In the genomic region with DNA sequence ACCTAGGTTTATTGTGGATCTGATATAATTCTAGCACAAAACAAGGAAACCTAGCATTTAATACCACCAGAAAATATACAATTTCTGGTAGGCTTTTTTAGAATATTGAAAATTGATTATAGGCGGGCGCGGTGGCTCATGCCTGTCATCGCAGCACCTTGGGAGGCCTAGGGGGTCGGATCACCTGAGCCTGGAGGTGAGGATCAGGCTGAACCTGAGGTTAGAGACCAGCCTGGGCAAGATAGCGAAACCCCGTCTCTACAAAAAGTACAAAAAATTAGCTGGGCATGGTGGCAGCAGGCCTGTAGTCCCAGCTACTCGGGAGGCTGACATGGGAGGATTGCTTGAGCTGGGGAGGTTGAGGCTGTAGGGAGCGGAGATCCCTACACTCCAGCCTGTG, we compare ENCODE assay signal across 8 cellular contexts. TPM values are rescaled to one million over a fixed set of nuclear protein-coding genes. Genes with fewer than 3 reads are reported as not detected.
DNase-seq lines count a peak whose midpoint lies in the region; ATAC-seq, FAIRE-seq and TF ChIP-seq lines count a peak whose summit lies in the region.

No MANE protein-coding gene starts in this region.

- H3K9me3 ChIP-seq in GM12878 (replicated peaks; ENCODE audit: control insufficient read depth, insufficient read depth, low read length), result no peaks in the 10 kb centered on the region
- H3K9me3 ChIP-seq in lung (ENCODE audit: control insufficient read depth in 2 of 2, insufficient read depth in 1 of 2, low read length in 1 of 2), result no peaks in the 10 kb centered on the region
- no peaks in the 10 kb centered on the region for H3K9me3 ChIP-seq in upper lobe of right lung

- in situ Hi-C loops in GM12878 (cut with MboI), result no loop called here

- H3K27ac Mint-ChIP-seq in activated naive CD4-positive, alpha-beta T cell treated with anti-CD3 and anti-CD28 coated beads, Interleukin-2, amount 50 U/mL, for 24 hours, result peak overlapping the region; percentile 100

- ATAC-seq in GM12878 (peak; percentile 1; the same call in 1 of the 3 replicates), lung (ENCODE audit: insufficient read depth, low FRiP score) (no peak), upper lobe of right lung (no peak)

- TF ChIP-seq CTCF in GM12878 (IDR thresholded peaks at IDR 0.05 in 2 of 3, conservative IDR thresholded peaks at IDR 0.05 in 1 of 3; ENCODE audit: control insufficient read depth in 2 of 3, extremely low read depth in 1 of 3, insufficient read depth in 1 of 3, low read depth in 3 of 3, low read length in 3 of 3) (no peak), lung (IDR thresholded peaks at IDR 0.05; ENCODE audit: control extremely low read depth, extremely low read depth) (no peak), upper lobe of right lung (IDR thresholded peaks at IDR 0.05) (no peak)

- TF ChIP-seq RAD21 in GM12878 (IDR thresholded peaks at IDR 0.05; ENCODE audit: insufficient read depth, low read depth, low read length), result no peak

- H3K4me1 ChIP-seq in GM12878 (ENCODE audit: control insufficient read depth, insufficient read depth, low read length) (peaks cover 7% of the 10 kb centered on the region; the same call in 1 of the 2 replicates), lung (ENCODE audit: control insufficient read depth in 2 of 2, insufficient read depth in 2 of 2, low read length in 2 of 2) (peaks cover 6 to 9% of the 10 kb centered on the region in 2 donors), upper lobe of right lung (peaks cover 28% of the 10 kb centered on the region)

- peak overlapping the region; percentile 90 for H2AFZ ChIP-seq in GM12878 (ENCODE audit: control insufficient read depth, low read depth, low read length)

- no peak for TF ChIP-seq POLR2A in GM12878 (IDR thresholded peaks at IDR 0.05; ENCODE audit: low read depth, low read length)

- no peak for TF ChIP-seq EP300 in GM12878 (IDR thresholded peaks at IDR 0.05; ENCODE audit: borderline replicate concordance in 1 of 2, control insufficient read depth in 1 of 2, low read depth in 2 of 2, low read length in 2 of 2)

- peaks cover 8% of the 10 kb centered on the region for H3K36me3 Mint-ChIP-seq in activated naive CD4-positive, alpha-beta T cell treated with anti-CD3 and anti-CD28 coated beads, Interleukin-2, amount 50 U/mL, for 24 hours

- SMC1A ChIA-PET in GM12878 (lab: Charles Lee; ENCODE audit: uncharacterized antibody, unreplicated experiment), result interaction anchor here (0.8 to 1.5 kb wide), 7 partner anchors 13 to 296 kb away, joined by 3 to 4 read pairs (median 4); no protein-coding TSS in a partner anchor

- RAD21 ChIA-PET in GM12878 (lab: Charles Lee; ENCODE audit: unreplicated experiment), result interaction anchor here (0.7 to 1.2 kb wide), 3 partner anchors 15 to 30 kb away, joined by 3 to 4 read pairs (median 3); no protein-coding TSS in a partner anchor

- CTCF ChIA-PET in GM12878 (lab: Yijun Ruan, JAX), result interaction anchor here (0.7 to 1.3 kb wide), 3 partner anchors 22 to 88 kb away, joined by 3 to 5 read pairs (median 5); no protein-coding TSS in a partner anchor

- no peaks in the 10 kb centered on the region for H3K27me3 Mint-ChIP-seq in activated naive CD4-positive, alpha-beta T cell treated with anti-CD3 and anti-CD28 coated beads, Interleukin-2, amount 50 U/mL, for 24 hours

- H3K27me3 ChIP-seq in GM12878 (replicated peaks in 1 of 2; ENCODE audit: control insufficient read depth in 2 of 2, insufficient read depth in 2 of 2, low read length in 1 of 2) (no peaks in the 10 kb centered on the region), lung (ENCODE audit: control insufficient read depth, insufficient read depth) (no peaks in the 10 kb centered on the region), upper lobe of right lung (no peaks in the 10 kb centered on the region)

- peak overlapping the region; percentile 96 for H3K9ac ChIP-seq in GM12878 (ENCODE audit: control insufficient read depth, insufficient read depth, low read length)

- POLR2A ChIA-PET in GM12878 (lab: Charles Lee), result interaction anchor here (0.5 to 1.0 kb wide), 3 partner anchors 15 to 1242 kb away, joined by 3 read pairs; no protein-coding TSS in a partner anchor

- peaks cover 42% of the 10 kb centered on the region for H3K4me1 Mint-ChIP-seq in activated naive CD4-positive, alpha-beta T cell treated with anti-CD3 and anti-CD28 coated beads, Interleukin-2, amount 50 U/mL, for 24 hours

- H3K4me3 Mint-ChIP-seq in activated naive CD4-positive, alpha-beta T cell treated with anti-CD3 and anti-CD28 coated beads, Interleukin-2, amount 50 U/mL, for 24 hours, result peak overlapping the region; percentile 97

- BruUV-seq in GM12878 (replicated peaks; lab: Mats Ljungman, UMichigan), result TSS peak; percentile 97

- DNase-seq in activated naive CD4-positive, alpha-beta T cell (lab: John Stamatoyannopoulos, UW), result no peak
- DNase-seq in GM12878 (ENCODE audit: low read depth, low spot score) (no peak), lung (ENCODE audit: low spot score) (no peak), upper lobe of right lung (no peak), AG08395 (ENCODE audit: low spot score) (no peak), NCI-H2107 treated with DMSO at 0.1 percent for 48 hours (lab: John Stamatoyannopoulos, UW; ENCODE audit: unreplicated experiment) (no peak), RKO (ENCODE audit: low spot score) (no peak)

- H3K27ac ChIP-seq in GM12878 (ENCODE audit: control insufficient read depth, insufficient read depth) (peak overlapping the region; percentile 90), lung (ENCODE audit: low read depth in 1 of 2, low read length in 1 of 2) (no peak overlapping the region), upper lobe of right lung (peak overlapping the region; percentile 98)

- no peak for FAIRE-seq in GM12878 (lab: Jason Lieb, UNC)

- WGBS in GM12878 (ENCODE audit: insufficient coverage, insufficient replicate concordance, low lambda C conversion rate, missing lambda C conversion rate), result 17% methylated on average over 9 of the region's 9 CpGs
- WGBS in lung, 2 donors, result 42% methylated on average over 9 of the region's 9 CpGs

- H3K4me2 ChIP-seq in GM12878 (ENCODE audit: control insufficient read depth, insufficient read depth), result peak overlapping the region; percentile 75

- no peaks in the 10 kb centered on the region for H3K9me3 Mint-ChIP-seq in activated naive CD4-positive, alpha-beta T cell treated with anti-CD3 and anti-CD28 coated beads, Interleukin-2, amount 50 U/mL, for 24 hours

- intact Hi-C loops in GM12878 (cut with micrococcal nuclease; ENCODE audit: unreplicated experiment) (no loop called here), upper lobe of right lung (cut with DNase I) (no loop called here)

- no peaks in the 10 kb centered on the region; the same call in 1 of the 2 replicates for H4K20me1 ChIP-seq in GM12878 (ENCODE audit: control insufficient read depth, insufficient read depth)

- H3K36me3 ChIP-seq in GM12878 (ENCODE audit: control insufficient read depth in 2 of 2, insufficient read depth in 2 of 2, low read length in 1 of 2), result no peaks in the 10 kb centered on the region
- H3K36me3 ChIP-seq in lung (ENCODE audit: control insufficient read depth in 2 of 2, insufficient read depth in 2 of 2, low read length in 2 of 2), result no peaks in the 10 kb centered on the region
- H3K36me3 ChIP-seq in upper lobe of right lung, result no peaks in the 10 kb centered on the region

- H3K4me3 ChIP-seq in GM12878 (peak overlapping the region; percentile 69), lung (peak overlapping the region; percentile 94), upper lobe of right lung (peak overlapping the region; percentile 95)

- peaks cover 39% of the 10 kb centered on the region for H3K79me2 ChIP-seq in GM12878 (ENCODE audit: control insufficient read depth, insufficient read depth, low read length)

TF ChIP-seq in GM12878, 131 proteins besides CTCF, POLR2A, EP300 and RAD21 (continues in another document):
- TF ChIP-seq SREBF1 (IDR thresholded peaks at IDR 0.05; ENCODE audit: low read length) (no peak), IKZF1 (conservative IDR thresholded peaks at IDR 0.05) (no peak), ZSCAN29 (IDR thresholded peaks at IDR 0.05) (no peak), CEBPB (IDR thresholded peaks at IDR 0.05; ENCODE audit: borderline replicate concordance in 1 of 2, low read depth in 2 of 2, low read length in 2 of 2) (no peak), TCF7 (IDR thresholded peaks at IDR 0.05; ENCODE audit: borderline replicate concordance) (no peak)
- TF ChIP-seq, protein P1, sequence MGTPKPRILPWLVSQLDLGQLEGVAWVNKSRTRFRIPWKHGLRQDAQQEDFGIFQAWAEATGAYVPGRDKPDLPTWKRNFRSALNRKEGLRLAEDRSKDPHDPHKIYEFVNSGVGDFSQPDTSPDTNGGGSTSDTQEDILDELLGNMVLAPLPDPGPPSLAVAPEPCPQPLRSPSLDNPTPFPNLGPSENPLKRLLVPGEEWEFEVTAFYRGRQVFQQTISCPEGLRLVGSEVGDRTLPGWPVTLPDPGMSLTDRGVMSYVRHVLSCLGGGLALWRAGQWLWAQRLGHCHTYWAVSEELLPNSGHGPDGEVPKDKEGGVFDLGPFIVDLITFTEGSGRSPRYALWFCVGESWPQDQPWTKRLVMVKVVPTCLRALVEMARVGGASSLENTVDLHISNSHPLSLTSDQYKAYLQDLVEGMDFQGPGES (IDR thresholded peaks at IDR 0.05), result no peak

RNA-seq across cellular contexts. Expression of a gene that starts 0.9 kb away (rescaled TPM):
- 159 TPM in 2 replicates for total RNA-seq in GM12878 (2013; cell fraction: nucleolus; rRNA removed)
- total RNA-seq in GM12878 (2014; rRNA removed) (39.8 and 42.4 TPM in 2 replicates), GM12878 (2014; rRNA removed; fragmentation: Illumina TruSeq; extraction: Trizol) (49.9 and 51.7 TPM in 2 replicates), GM12878 (2021) (35.5 and 39.5 TPM in 2 replicates), lung (10 to 100 TPM; 50.0 to 71.4 TPM), upper lobe of right lung (38.7 TPM)
- 15.6 TPM for polyA plus RNA-seq in GM12878 (2011; ENCODE audit: low read depth)
- polyA plus RNA-seq in GM12878 (2011; rRNA removed) (33.6 and 51.1 TPM in 2 replicates), GM12878 (2014; fragmentation: Illumina TruSeq; extraction: Trizol) (37.9 and 47.6 TPM in 2 replicates), GM12878 (2014; fragmentation: Nextera tagmentation; extraction: Ambion mirVana) (10 to 100 TPM; 17.7 to 31.5 TPM), GM12878 (2014; rRNA removed) (24.3 and 32.8 TPM in 2 replicates), GM12878 (2016; fragmentation: Nextera tagmentation; extraction: Ambion mirVana) (10 to 100 TPM; 45.9 to 49.0 TPM), lung (10 to 100 TPM; 31.3 to 55.6 TPM)
- 12.9 and 20.6 TPM in 2 replicates for polyA plus RNA-seq in GM12878 (2011; cell fraction: cytosol; rRNA removed)
- 18.0 and 22.2 TPM in 2 replicates for polyA plus RNA-seq in GM12878 (2011; cell fraction: nucleus; rRNA removed)
- polyA plus RNA-seq in GM12878 (2012), result 23.8 and 32.6 TPM in 2 replicates
- polyA minus RNA-seq in GM12878 (2011; rRNA and poly(A)+ RNA removed), result 58.5 and 99.5 TPM in 2 replicates
- polyA minus RNA-seq in GM12878 (2011; cell fraction: cytosol; rRNA and poly(A)+ RNA removed), result 19.1 and 22.6 TPM in 2 replicates
- 63.1 and 119 TPM in 2 replicates for polyA minus RNA-seq in GM12878 (2011; cell fraction: nucleus; rRNA and poly(A)+ RNA removed)

Comparison
In these comparisons a context has a peak if more than half of its experiments do, and no peak if none do; other contexts are left out.
1. H3K27ac ChIP-seq: peak in GM12878 (single experiment) and upper lobe of right lung (single experiment); none in lung (0 of 2).
2. Peak in every context shown above with its lines, with median percentiles within 50 percentile points of each other: H3K4me3 ChIP-seq.